Comparison of ENCODE assay signal across 9 cellular contexts in genomic region chrX:154408659-154409221, GRCh38. TPM values are rescaled to one million over a fixed set of nuclear protein-coding genes. Genes with fewer than 3 reads are reported as not detected.
DNase-seq lines count a peak whose midpoint lies in the region; ATAC-seq and TF ChIP-seq lines count a peak whose summit lies in the region.
"Had no signal": no experiment of that assay in that cellular context is flagged by ENCODE, and none has a peak within 500 bp of the region (broad histone marks: within the 10 kb centered on the region; RNA-seq: fewer than 3 reads in every experiment).

No MANE protein-coding gene starts in this region.

- ATAC-seq in SK-N-SH treated with all-trans-retinoic acid at 6 μM for 48 hours, result peak; percentile 2; the same call in 2 of the 3 replicates
- ATAC-seq in stimulated activated naive CD8-positive, alpha-beta T cell treated with anti-CD3 and anti-CD28 coated beads, Interleukin-15, amount 100 ng/mL, for 72 hours, result no peak
- ATAC-seq in GM21515 (IDR thresholded peaks at IDR 0.05; ENCODE audit: unreplicated experiment), result no peak

- peak overlapping the region; percentile 72 for H3K4me3 Mint-ChIP-seq in T-helper 2 cell treated with Interferon-gamma antibody and Interleukin-4, amounts not matched to agents 5 μg/mL and 100 μg/mL, for 36 hours
- peak overlapping the region; percentile 61 for H3K4me3 Mint-ChIP-seq in glutamatergic neuron (ENCODE audit: unreplicated experiment)
- H3K4me3 Mint-ChIP-seq in stimulated activated naive CD8-positive, alpha-beta T cell treated with anti-CD3 and anti-CD28 coated beads, Interleukin-15, amount 100 ng/mL, for 72 hours, result peak overlapping the region; percentile 77 to 81

- no peak for DNase-seq in T-helper 2 cell treated with Interferon-gamma antibody and Interleukin-4, amounts not matched to agents 5 μg/mL and 100 μg/mL, for 36 hours (ENCODE audit: low spot score)
- DNase-seq in T-helper 2 cell (no peak), glutamatergic neuron (no peak), NCI-H1694 treated with DMSO at 0.1 percent for 48 hours (lab: John Stamatoyannopoulos, UW) (no peak), NCI-H2171 (lab: John Stamatoyannopoulos, UW) (no peak)
- DNase-seq in stimulated activated naive CD8-positive, alpha-beta T cell treated with anti-CD3 and anti-CD28 coated beads, Interleukin-15, amount 100 ng/mL, for 72 hours, result no peak
- DNase-seq: activated CD4-positive, alpha-beta T cell treated with anti-CD3 and anti-CD28 coated beads for 48 hours had no signal

- peaks cover 8% of the 10 kb centered on the region for H3K4me1 Mint-ChIP-seq in T-helper 2 cell treated with Interferon-gamma antibody and Interleukin-4, amounts not matched to agents 5 μg/mL and 100 μg/mL, for 36 hours (ENCODE audit: low read depth)
- no peaks in the 10 kb centered on the region for H3K4me1 Mint-ChIP-seq in glutamatergic neuron (ENCODE audit: low read depth, unreplicated experiment)
- peaks cover 27% of the 10 kb centered on the region for H3K4me1 Mint-ChIP-seq in stimulated activated naive CD8-positive, alpha-beta T cell treated with anti-CD3 and anti-CD28 coated beads, Interleukin-15, amount 100 ng/mL, for 72 hours

- no peaks in the 10 kb centered on the region for H3K27me3 Mint-ChIP-seq in T-helper 2 cell treated with Interferon-gamma antibody and Interleukin-4, amounts not matched to agents 5 μg/mL and 100 μg/mL, for 36 hours (ENCODE audit: low read depth)
- H3K27me3 Mint-ChIP-seq in glutamatergic neuron (ENCODE audit: unreplicated experiment), result peaks cover 3% of the 10 kb centered on the region
- H3K27me3 Mint-ChIP-seq in stimulated activated naive CD8-positive, alpha-beta T cell treated with anti-CD3 and anti-CD28 coated beads, Interleukin-15, amount 100 ng/mL, for 72 hours, result no peaks in the 10 kb centered on the region

- H3K27ac Mint-ChIP-seq in T-helper 2 cell treated with Interferon-gamma antibody and Interleukin-4, amounts not matched to agents 5 μg/mL and 100 μg/mL, for 36 hours, result peak overlapping the region; percentile 72
- H3K27ac Mint-ChIP-seq in glutamatergic neuron (ENCODE audit: unreplicated experiment), result no peak overlapping the region
- H3K27ac Mint-ChIP-seq in stimulated activated naive CD8-positive, alpha-beta T cell treated with anti-CD3 and anti-CD28 coated beads, Interleukin-15, amount 100 ng/mL, for 72 hours, result peak overlapping the region in 1 of 2 donors; percentile 92

- H3K9me3 Mint-ChIP-seq in T-helper 2 cell treated with Interferon-gamma antibody and Interleukin-4, amounts not matched to agents 5 μg/mL and 100 μg/mL, for 36 hours, result no peaks in the 10 kb centered on the region
- H3K9me3 Mint-ChIP-seq in glutamatergic neuron (ENCODE audit: unreplicated experiment), result peaks cover 1% of the 10 kb centered on the region
- H3K9me3 Mint-ChIP-seq in stimulated activated naive CD8-positive, alpha-beta T cell treated with anti-CD3 and anti-CD28 coated beads, Interleukin-15, amount 100 ng/mL, for 72 hours, result no peaks in the 10 kb centered on the region

- peaks cover 6% of the 10 kb centered on the region for H3K36me3 Mint-ChIP-seq in T-helper 2 cell treated with Interferon-gamma antibody and Interleukin-4, amounts not matched to agents 5 μg/mL and 100 μg/mL, for 36 hours (ENCODE audit: low read depth)
- H3K36me3 Mint-ChIP-seq in glutamatergic neuron (ENCODE audit: unreplicated experiment), result no peaks in the 10 kb centered on the region

- TF ChIP-seq CTCF in glutamatergic neuron (IDR thresholded peaks at IDR 0.05; ENCODE audit: partially characterized antibody, unreplicated experiment), result no peak

TF ChIP-seq in SK-N-SH treated with all-trans-retinoic acid at 6 μM for 48 hours, 23 proteins besides CTCF, POLR2A, EP300 and RAD21:
- TF ChIP-seq ISL1 (CRISPR knock-in tag; IDR thresholded peaks at IDR 0.05) (no peak), CREB5 (CRISPR knock-in tag; IDR thresholded peaks at IDR 0.05; ENCODE audit: low read depth) (no peak), PATZ1 (CRISPR knock-in tag; IDR thresholded peaks at IDR 0.05; ENCODE audit: borderline replicate concordance) (no peak), ESRRG (CRISPR knock-in tag; IDR thresholded peaks at IDR 0.05) (no peak), RARB (CRISPR knock-in tag; IDR thresholded peaks at IDR 0.05) (no peak), POU6F1 (CRISPR knock-in tag; IDR thresholded peaks at IDR 0.05; ENCODE audit: borderline replicate concordance, low read depth) (no peak), PPARA (CRISPR knock-in tag; IDR thresholded peaks at IDR 0.05; ENCODE audit: borderline replicate concordance) (no peak), ZNF70 (CRISPR knock-in tag; IDR thresholded peaks at IDR 0.05) (no peak), ZNF565 (CRISPR knock-in tag; conservative IDR thresholded peaks at IDR 0.05; ENCODE audit: low read depth) (no peak), OSR1 (CRISPR knock-in tag; IDR thresholded peaks at IDR 0.05) (no peak), TOX (CRISPR knock-in tag; IDR thresholded peaks at IDR 0.05; ENCODE audit: borderline replicate concordance) (no peak), ZNF8 (CRISPR knock-in tag; IDR thresholded peaks at IDR 0.05) (no peak), GLIS3 (CRISPR knock-in tag; IDR thresholded peaks at IDR 0.05) (no peak), ARNTL (CRISPR knock-in tag; IDR thresholded peaks at IDR 0.05; ENCODE audit: borderline replicate concordance, low read depth) (no peak), SNAI2 (CRISPR knock-in tag; IDR thresholded peaks at IDR 0.05) (no peak), BACH2 (CRISPR knock-in tag; IDR thresholded peaks at IDR 0.05; ENCODE audit: borderline replicate concordance) (no peak), ZFP30 (CRISPR knock-in tag; IDR thresholded peaks at IDR 0.05) (no peak)

RNA-seq across cellular contexts. Expression of gene DNASE1L1, which starts 0.3 kb away (rescaled TPM):
- total RNA-seq in glutamatergic neuron (ENCODE audit: unreplicated experiment), result 15.8 TPM

RNA-seq across cellular contexts. Expression of gene TAFAZZIN, which starts 2.6 kb away (rescaled TPM):
- total RNA-seq in glutamatergic neuron (ENCODE audit: unreplicated experiment), result 40.9 TPM

RNA-seq across cellular contexts. Expression of gene RPL10, which starts 10.6 kb away (rescaled TPM):
- 1,779 TPM for total RNA-seq in glutamatergic neuron (ENCODE audit: unreplicated experiment)

RNA-seq across cellular contexts. Expression of gene ATP6AP1, which starts 19.7 kb away (rescaled TPM):
- 133 TPM for total RNA-seq in glutamatergic neuron (ENCODE audit: unreplicated experiment)

RNA-seq across cellular contexts. Expression of gene GDI1, which starts 28.2 kb away (rescaled TPM):
- total RNA-seq in glutamatergic neuron (ENCODE audit: unreplicated experiment), result 730 TPM
